In the genomic region with DNA sequence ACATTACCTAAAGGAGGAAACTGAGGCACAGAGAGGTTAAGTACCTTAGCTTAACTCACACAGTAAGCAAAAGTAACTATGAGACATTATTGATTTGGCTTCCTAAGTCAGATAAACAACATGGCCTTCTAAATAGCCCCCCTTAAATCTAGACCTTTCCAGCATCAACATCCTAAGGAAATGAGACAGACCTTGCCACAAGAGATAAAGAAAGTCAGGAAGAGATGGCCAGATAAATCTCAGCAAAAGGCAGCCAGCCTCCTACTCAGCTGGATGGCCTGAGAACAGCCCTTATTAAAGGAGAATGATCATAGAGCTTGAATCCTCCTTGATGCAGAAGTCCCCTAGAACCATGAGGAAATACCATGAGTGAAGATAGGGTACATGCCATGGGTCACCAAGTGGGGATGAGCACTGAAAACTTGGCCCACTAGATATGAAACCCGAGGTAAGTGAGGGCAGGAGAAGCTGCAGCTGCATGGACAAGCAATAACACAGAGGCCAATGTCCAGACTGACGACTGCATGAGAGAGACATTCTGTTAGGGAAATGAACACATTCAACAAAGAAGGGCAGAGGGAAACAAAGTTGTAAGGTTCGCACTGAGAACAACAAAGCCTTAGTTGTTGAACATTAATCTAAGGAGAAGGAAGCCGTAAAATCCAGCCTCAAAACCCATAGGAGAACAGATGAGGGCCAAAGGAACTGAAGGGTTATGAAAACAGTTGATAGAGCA, we compare ENCODE assay signal across 14 cellular contexts.
DNase-seq lines count a peak whose midpoint lies in the region; ATAC-seq and TF ChIP-seq lines count a peak whose summit lies in the region.
"Had no signal": no experiment of that assay in that cellular context is flagged by ENCODE, and none has a peak within 500 bp of the region (broad histone marks: within the 10 kb centered on the region; RNA-seq: fewer than 3 reads in every experiment).

No MANE protein-coding gene starts in this region.

- H4K20me1 ChIP-seq in GM23338 (replicated peaks; ENCODE audit: insufficient read depth): no peaks in the 10 kb centered on the region
- no peaks in the 10 kb centered on the region for H4K20me1 ChIP-seq in hepatocyte (ENCODE audit: insufficient read depth, poor library complexity, severe bottlenecking)

- intact Hi-C loops in sciatic nerve (cut with DNase I) (no loop called here), spleen (cut with DNase I; ENCODE audit: low total_unique reads) (no loop called here)

- H2AFZ ChIP-seq in GM23338: peak overlapping the region; percentile 2; the same call in 1 of the 2 replicates
- no peak overlapping the region for H2AFZ ChIP-seq in hepatocyte

- TF ChIP-seq POLR2A in spleen (IDR thresholded peaks at IDR 0.05): no peak

- DNase-seq in GM23338 (ENCODE audit: low spot score) (no peak), dermis blood vessel endothelial cell (peak; percentile 73), lung microvascular endothelial cell (ENCODE audit: low read depth in 2 of 2) (peak; percentile 56 to 83), sciatic nerve (ENCODE audit: low spot score) (no peak), spleen (no peak), hepatocyte (ENCODE audit: low spot score) (no peak), NCI-H1092 (lab: John Stamatoyannopoulos, UW) (no peak)
- DNase-seq: ACHN; C1 segment of cervical spinal cord; CD4-positive, alpha-beta T cell; DMS79 had no signal

- no peak overlapping the region for H3K27ac Mint-ChIP-seq in GM23338
- H3K27ac Mint-ChIP-seq: B cell; CD4-positive, alpha-beta T cell had no signal

- no peaks in the 10 kb centered on the region for H3K27me3 Mint-ChIP-seq in GM23338 (ENCODE audit: insufficient read depth, low read depth, poor library complexity)
- H3K27me3 Mint-ChIP-seq: B cell; CD4-positive, alpha-beta T cell had no signal

- H3K9me2 ChIP-seq in GM23338 (ENCODE audit: insufficient read depth) (no peaks in the 10 kb centered on the region; the same call in 1 of the 2 replicates), hepatocyte (replicated peaks; ENCODE audit: insufficient read depth) (no peaks in the 10 kb centered on the region)

- H3F3A ChIP-seq in GM23338 (replicated peaks; ENCODE audit: low read depth): no peaks in the 10 kb centered on the region

- H3K36me3 Mint-ChIP-seq in GM23338 (ENCODE audit: low read depth): no peaks in the 10 kb centered on the region

- WGBS in spleen, 5 donors: 15 to 42% (median 31%) methylated on average over 4 of the region's 4 CpGs
- 70% methylated on average over 4 of the region's 4 CpGs for WGBS in hepatocyte (ENCODE audit: low lambda C conversion rate, missing lambda C conversion rate)

- H3K4me2 ChIP-seq in GM23338: no peak overlapping the region
- H3K4me2 ChIP-seq in hepatocyte: no peak overlapping the region

- H3K9me3 ChIP-seq in spleen (no peaks in the 10 kb centered on the region), hepatocyte (ENCODE audit: low read depth) (no peaks in the 10 kb centered on the region)

- H3K27ac ChIP-seq in GM23338 (ENCODE audit: low read depth) (no peak overlapping the region), spleen (peak overlapping the region in 1 of 8 donors; percentile 31), hepatocyte (no peak overlapping the region)
- H3K27ac ChIP-seq: HL-60 had no signal

- H3K36me3 ChIP-seq in GM23338 (ENCODE audit: insufficient read depth) (no peaks in the 10 kb centered on the region), spleen (no peaks in the 10 kb centered on the region), hepatocyte (replicated peaks; ENCODE audit: insufficient read depth, low read depth) (no peaks in the 10 kb centered on the region)

- H3K4me3 Mint-ChIP-seq in GM23338: no peak overlapping the region
- H3K4me3 Mint-ChIP-seq: B cell; CD4-positive, alpha-beta T cell had no signal

- H3K27me3 ChIP-seq in GM23338 (ENCODE audit: insufficient read depth) (no peaks in the 10 kb centered on the region), spleen (replicated peaks in 1 of 7) (no peaks in the 10 kb centered on the region), hepatocyte (peaks cover 10% of the 10 kb centered on the region)

- no peak for TF ChIP-seq CTCF in GM23338 (conservative IDR thresholded peaks at IDR 0.05; ENCODE audit: low read depth in 2 of 2)
- TF ChIP-seq CTCF in spleen (IDR thresholded peaks at IDR 0.05 in 8 of 11, conservative IDR thresholded peaks at IDR 0.05 in 3 of 11): no peak
- TF ChIP-seq CTCF in hepatocyte (IDR thresholded peaks at IDR 0.05; ENCODE audit: poor library complexity): no peak

- peaks cover 16% of the 10 kb centered on the region for H3K4me1 ChIP-seq in GM23338 (ENCODE audit: insufficient read depth)
- H3K4me1 ChIP-seq in spleen: no peaks in the 10 kb centered on the region
- no peaks in the 10 kb centered on the region for H3K4me1 ChIP-seq in hepatocyte (ENCODE audit: insufficient read depth)

- H3K79me2 ChIP-seq in GM23338 (replicated peaks; ENCODE audit: insufficient read depth) (no peaks in the 10 kb centered on the region), hepatocyte (no peaks in the 10 kb centered on the region)

- H3K4me3 ChIP-seq in GM23338: no peak overlapping the region
- H3K4me3 ChIP-seq in spleen: no peak overlapping the region
- H3K4me3 ChIP-seq in hepatocyte: no peak overlapping the region

- H3K4me1 Mint-ChIP-seq in GM23338: peaks cover 12% of the 10 kb centered on the region
- H3K4me1 Mint-ChIP-seq: B cell had no signal

- no peaks in the 10 kb centered on the region for H3K9me3 Mint-ChIP-seq in GM23338
- H3K9me3 Mint-ChIP-seq: CD4-positive, alpha-beta T cell had no signal

- ATAC-seq in GM23338 (no peak), sciatic nerve (peak; percentile 62)
- ATAC-seq: HCT116 had no signal

TF ChIP-seq in GM23338, 12 proteins besides CTCF, POLR2A, EP300 and RAD21 (continues in another document):
- TF ChIP-seq EZH2phosphoT487 (IDR thresholded peaks at IDR 0.05; ENCODE audit: unreplicated experiment) (no peak), CREB1 (CRISPR knock-in tag; IDR thresholded peaks at IDR 0.05; ENCODE audit: low read depth) (no peak), POLR2AphosphoS5 (IDR thresholded peaks at IDR 0.05; ENCODE audit: low read depth) (no peak), STAT1 (IDR thresholded peaks at IDR 0.05; ENCODE audit: unreplicated experiment) (no peak), EZH2 (IDR thresholded peaks at IDR 0.05; ENCODE audit: low read depth, unreplicated experiment) (no peak), ZNF114 (CRISPR knock-in tag; IDR thresholded peaks at IDR 0.05) (no peak), ZNF331 (CRISPR knock-in tag; IDR thresholded peaks at IDR 0.05; ENCODE audit: low read depth) (no peak)
- TF ChIP-seq, protein P1, sequence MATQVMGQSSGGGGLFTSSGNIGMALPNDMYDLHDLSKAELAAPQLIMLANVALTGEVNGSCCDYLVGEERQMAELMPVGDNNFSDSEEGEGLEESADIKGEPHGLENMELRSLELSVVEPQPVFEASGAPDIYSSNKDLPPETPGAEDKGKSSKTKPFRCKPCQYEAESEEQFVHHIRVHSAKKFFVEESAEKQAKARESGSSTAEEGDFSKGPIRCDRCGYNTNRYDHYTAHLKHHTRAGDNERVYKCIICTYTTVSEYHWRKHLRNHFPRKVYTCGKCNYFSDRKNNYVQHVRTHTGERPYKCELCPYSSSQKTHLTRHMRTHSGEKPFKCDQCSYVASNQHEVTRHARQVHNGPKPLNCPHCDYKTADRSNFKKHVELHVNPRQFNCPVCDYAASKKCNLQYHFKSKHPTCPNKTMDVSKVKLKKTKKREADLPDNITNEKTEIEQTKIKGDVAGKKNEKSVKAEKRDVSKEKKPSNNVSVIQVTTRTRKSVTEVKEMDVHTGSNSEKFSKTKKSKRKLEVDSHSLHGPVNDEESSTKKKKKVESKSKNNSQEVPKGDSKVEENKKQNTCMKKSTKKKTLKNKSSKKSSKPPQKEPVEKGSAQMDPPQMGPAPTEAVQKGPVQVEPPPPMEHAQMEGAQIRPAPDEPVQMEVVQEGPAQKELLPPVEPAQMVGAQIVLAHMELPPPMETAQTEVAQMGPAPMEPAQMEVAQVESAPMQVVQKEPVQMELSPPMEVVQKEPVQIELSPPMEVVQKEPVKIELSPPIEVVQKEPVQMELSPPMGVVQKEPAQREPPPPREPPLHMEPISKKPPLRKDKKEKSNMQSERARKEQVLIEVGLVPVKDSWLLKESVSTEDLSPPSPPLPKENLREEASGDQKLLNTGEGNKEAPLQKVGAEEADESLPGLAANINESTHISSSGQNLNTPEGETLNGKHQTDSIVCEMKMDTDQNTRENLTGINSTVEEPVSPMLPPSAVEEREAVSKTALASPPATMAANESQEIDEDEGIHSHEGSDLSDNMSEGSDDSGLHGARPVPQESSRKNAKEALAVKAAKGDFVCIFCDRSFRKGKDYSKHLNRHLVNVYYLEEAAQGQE (IDR thresholded peaks at IDR 0.05; ENCODE audit: unreplicated experiment): no peak

Comparison
In these comparisons a context has a peak if more than half of its experiments do, and no peak if none do; other contexts are left out.
1. DNase-seq: peak in dermis blood vessel endothelial cell (single experiment) and lung microvascular endothelial cell (2 of 2); none in GM23338 (single experiment), sciatic nerve (single experiment), spleen (single experiment), hepatocyte (single experiment) and NCI-H1092 (single experiment).